In genomic region chr15:74578496-74578994, GRCh38 we compare ENCODE assay signal across 14 cellular contexts. TPM values are rescaled to one million over a fixed set of nuclear protein-coding genes. Genes with fewer than 3 reads are reported as not detected.
DNase-seq lines count a peak whose midpoint lies in the region; ATAC-seq and TF ChIP-seq lines count a peak whose summit lies in the region.
"Had no signal": no experiment of that assay in that cellular context is flagged by ENCODE, and none has a peak within 500 bp of the region (broad histone marks: within the 10 kb centered on the region; RNA-seq: fewer than 3 reads in every experiment).

No MANE protein-coding gene starts in this region.

- TF ChIP-seq CTCF in nephron progenitor cell (IDR thresholded peaks at IDR 0.05), result no peak

- H3K4me1 Mint-ChIP-seq in stimulated activated naive CD8-positive, alpha-beta T cell treated with anti-CD3 and anti-CD28 coated beads, Interleukin-15, Interleukin-2, amounts not matched to agents 100 ng/mL and 50 ng/mL, for 24 hours (ENCODE audit: low read depth), result no peaks in the 10 kb centered on the region
- peaks cover 15% of the 10 kb centered on the region for H3K4me1 Mint-ChIP-seq in stimulated activated naive CD8-positive, alpha-beta T cell treated with anti-CD3 and anti-CD28 coated beads, Interleukin-15, amount 100 ng/mL, for 72 hours
- peaks cover 9% of the 10 kb centered on the region for H3K4me1 Mint-ChIP-seq in activated T-helper 17 cell treated with anti-CD3 and anti-CD28 coated beads, Interleukin-2, amount 50 U/mL, for 72 hours
- H3K4me1 Mint-ChIP-seq in nephron progenitor cell, result peaks cover 61% of the 10 kb centered on the region

- no peak for ATAC-seq in stimulated activated naive CD8-positive, alpha-beta T cell treated with anti-CD3 and anti-CD28 coated beads, Interleukin-15, amount 100 ng/mL, for 72 hours
- no peak for ATAC-seq in activated T-helper 17 cell treated with anti-CD3 and anti-CD28 coated beads, Interleukin-2, amount 50 U/mL, for 72 hours (replicated peaks)
- ATAC-seq in HG03432 (IDR thresholded peaks at IDR 0.05; ENCODE audit: unreplicated experiment) (no peak), HG03571 (IDR thresholded peaks at IDR 0.05; ENCODE audit: unreplicated experiment) (no peak)
- ATAC-seq: A549, HCT116 had no signal

- no peak for DNase-seq in stimulated activated naive CD8-positive, alpha-beta T cell treated with anti-CD3 and anti-CD28 coated beads, Interleukin-15, amount 100 ng/mL, for 72 hours
- DNase-seq in nephron progenitor cell (no peak), A172 (ENCODE audit: low spot score) (no peak)
- DNase-seq: BE2C; CD4-positive, alpha-beta memory T cell; DMS79 treated with DMSO at 0.1 percent for 48 hours; EL; GM23248 had no signal

- no peaks in the 10 kb centered on the region for H3K9me3 Mint-ChIP-seq in stimulated activated naive CD8-positive, alpha-beta T cell treated with anti-CD3 and anti-CD28 coated beads, Interleukin-15, Interleukin-2, amounts not matched to agents 100 ng/mL and 50 ng/mL, for 24 hours
- H3K9me3 Mint-ChIP-seq in stimulated activated naive CD8-positive, alpha-beta T cell treated with anti-CD3 and anti-CD28 coated beads, Interleukin-15, amount 100 ng/mL, for 72 hours, result no peaks in the 10 kb centered on the region
- no peaks in the 10 kb centered on the region for H3K9me3 Mint-ChIP-seq in activated T-helper 17 cell treated with anti-CD3 and anti-CD28 coated beads, Interleukin-2, amount 50 U/mL, for 72 hours
- H3K9me3 Mint-ChIP-seq in nephron progenitor cell, result no peaks in the 10 kb centered on the region
- H3K9me3 Mint-ChIP-seq: CD4-positive, alpha-beta memory T cell had no signal

- peaks cover 37% of the 10 kb centered on the region for H3K36me3 Mint-ChIP-seq in stimulated activated naive CD8-positive, alpha-beta T cell treated with anti-CD3 and anti-CD28 coated beads, Interleukin-15, Interleukin-2, amounts not matched to agents 100 ng/mL and 50 ng/mL, for 24 hours (ENCODE audit: low read depth)
- peaks cover 93% of the 10 kb centered on the region for H3K36me3 Mint-ChIP-seq in activated T-helper 17 cell treated with anti-CD3 and anti-CD28 coated beads, Interleukin-2, amount 50 U/mL, for 72 hours (ENCODE audit: low read depth)
- peaks cover 73% of the 10 kb centered on the region for H3K36me3 Mint-ChIP-seq in nephron progenitor cell (ENCODE audit: low read depth)

- H3K27ac Mint-ChIP-seq in stimulated activated naive CD8-positive, alpha-beta T cell treated with anti-CD3 and anti-CD28 coated beads, Interleukin-15, Interleukin-2, amounts not matched to agents 100 ng/mL and 50 ng/mL, for 24 hours, result peak overlapping the region; percentile 81
- H3K27ac Mint-ChIP-seq in stimulated activated naive CD8-positive, alpha-beta T cell treated with anti-CD3 and anti-CD28 coated beads, Interleukin-15, amount 100 ng/mL, for 72 hours, result peak overlapping the region in 1 of 2 donors; percentile 82
- peak overlapping the region; percentile 83 for H3K27ac Mint-ChIP-seq in activated T-helper 17 cell treated with anti-CD3 and anti-CD28 coated beads, Interleukin-2, amount 50 U/mL, for 72 hours
- H3K27ac Mint-ChIP-seq in nephron progenitor cell, result peak overlapping the region; percentile 52

- no peak overlapping the region for H3K4me3 Mint-ChIP-seq in stimulated activated naive CD8-positive, alpha-beta T cell treated with anti-CD3 and anti-CD28 coated beads, Interleukin-15, Interleukin-2, amounts not matched to agents 100 ng/mL and 50 ng/mL, for 24 hours
- H3K4me3 Mint-ChIP-seq in stimulated activated naive CD8-positive, alpha-beta T cell treated with anti-CD3 and anti-CD28 coated beads, Interleukin-15, amount 100 ng/mL, for 72 hours, result no peak overlapping the region
- no peak overlapping the region for H3K4me3 Mint-ChIP-seq in activated T-helper 17 cell treated with anti-CD3 and anti-CD28 coated beads, Interleukin-2, amount 50 U/mL, for 72 hours
- H3K4me3 Mint-ChIP-seq in nephron progenitor cell, result no peak overlapping the region

- no peaks in the 10 kb centered on the region for H3K27me3 Mint-ChIP-seq in stimulated activated naive CD8-positive, alpha-beta T cell treated with anti-CD3 and anti-CD28 coated beads, Interleukin-15, Interleukin-2, amounts not matched to agents 100 ng/mL and 50 ng/mL, for 24 hours
- H3K27me3 Mint-ChIP-seq in stimulated activated naive CD8-positive, alpha-beta T cell treated with anti-CD3 and anti-CD28 coated beads, Interleukin-15, amount 100 ng/mL, for 72 hours, result no peaks in the 10 kb centered on the region
- no peaks in the 10 kb centered on the region for H3K27me3 Mint-ChIP-seq in activated T-helper 17 cell treated with anti-CD3 and anti-CD28 coated beads, Interleukin-2, amount 50 U/mL, for 72 hours
- H3K27me3 Mint-ChIP-seq in nephron progenitor cell (ENCODE audit: low read depth, poor library complexity), result peaks cover 8% of the 10 kb centered on the region
- H3K27me3 Mint-ChIP-seq: CD4-positive, alpha-beta memory T cell had no signal

RNA-seq across cellular contexts. Expression of gene CLK3, which starts 37.1 kb away (rescaled TPM):
- total RNA-seq in activated T-helper 17 cell treated with anti-CD3 and anti-CD28 coated beads, Interleukin-2, amount 50 U/mL, for 72 hours, result 100 to 1,000 TPM; 117 to 179 TPM
- 31.9 and 40.0 TPM in 2 replicates for total RNA-seq in A172 (2014; rRNA removed; shearing (Covaris generic))

RNA-seq across cellular contexts. Expression of gene ARID3B, which starts 37.5 kb away (rescaled TPM):
- 10 to 100 TPM; 40.3 to 43.9 TPM for total RNA-seq in activated T-helper 17 cell treated with anti-CD3 and anti-CD28 coated beads, Interleukin-2, amount 50 U/mL, for 72 hours
- total RNA-seq in A172 (2014; rRNA removed; shearing (Covaris generic)), result 1.5 and 1.7 TPM in 2 replicates

Comparison
In these comparisons a context has a peak if more than half of its experiments do, and no peak if none do; other contexts are left out.
1. RNA of gene ARID3B, which starts 37.5 kb away (total RNA-seq): 40.3 to 43.9 TPM in activated T-helper 17 cell treated with anti-CD3 and anti-CD28 coated beads, Interleukin-2, amount 50 U/mL, for 72 hours; 1.5 to 1.7 TPM in A172; every median in the first group is over 10 times any median in the second.